Comparison of ENCODE assay signal across 27 cellular contexts in genomic region chr20:18421608-18422007, GRCh38.
"Had no signal": no experiment of that assay in that cellular context is flagged by ENCODE, and none has a peak within 500 bp of the region (broad histone marks: within the 10 kb centered on the region; RNA-seq: fewer than 3 reads in every experiment).

No MANE protein-coding gene starts in this region.

- H3K9me3 Mint-ChIP-seq: effector memory CD8-positive, alpha-beta T cell; immature natural killer cell; naive thymus-derived CD8-positive, alpha-beta T cell; nephron progenitor cell; stimulated activated effector memory CD8-positive, alpha-beta T cell treated with anti-CD3 and anti-CD28 coated beads, Interleukin-12 subunit alpha, Interleukin-12 subunit beta, amount 100 ng/mL, for 72 hours had no signal

- H3K27ac Mint-ChIP-seq: effector memory CD8-positive, alpha-beta T cell; immature natural killer cell; naive thymus-derived CD8-positive, alpha-beta T cell; nephron progenitor cell; stimulated activated effector memory CD8-positive, alpha-beta T cell treated with anti-CD3 and anti-CD28 coated beads, Interleukin-12 subunit alpha, Interleukin-12 subunit beta, amount 100 ng/mL, for 72 hours had no signal

- H3K4me1 Mint-ChIP-seq: immature natural killer cell; naive thymus-derived CD8-positive, alpha-beta T cell; stimulated activated effector memory CD8-positive, alpha-beta T cell treated with anti-CD3 and anti-CD28 coated beads, Interleukin-12 subunit alpha, Interleukin-12 subunit beta, amount 100 ng/mL, for 72 hours had no signal

- H3K36me3 Mint-ChIP-seq: naive thymus-derived CD8-positive, alpha-beta T cell; stimulated activated effector memory CD8-positive, alpha-beta T cell treated with anti-CD3 and anti-CD28 coated beads, Interleukin-12 subunit alpha, Interleukin-12 subunit beta, amount 100 ng/mL, for 72 hours had no signal

- H3K27me3 Mint-ChIP-seq: effector memory CD8-positive, alpha-beta T cell; naive thymus-derived CD8-positive, alpha-beta T cell had no signal

- DNase-seq: effector memory CD8-positive, alpha-beta T cell; erythroblast; esophagus squamous epithelium; foreskin melanocyte; glutamatergic neuron; heart right ventricle; hippocampal formation; immature natural killer cell; islet precursor cell; kidney glomerular epithelial cell; left ventricle myocardium superior; lower lobe of right lung; naive thymus-derived CD8-positive, alpha-beta T cell; nephron progenitor cell; nucleus accumbens; ovary; posterior cingulate gyrus; psoas muscle; right cardiac atrium; sigmoid colon; stimulated activated CD4-positive, alpha-beta T cell treated with anti-CD3 and anti-CD28 coated beads, Interleukin-2, amount 100 ng/mL, for 24 hours; stimulated activated CD4-positive, alpha-beta T cell treated with anti-CD3 and anti-CD28 coated beads, Interleukin-4, amount 100 ng/mL, for 24 hours; stimulated activated naive CD4-positive, alpha-beta T cell treated with Interleukin-2 at 50 U/mL for 16 hours; stomach; thyroid gland; trophoblast cell had no signal

- H3K4me3 Mint-ChIP-seq: effector memory CD8-positive, alpha-beta T cell; immature natural killer cell; naive thymus-derived CD8-positive, alpha-beta T cell; nephron progenitor cell; stimulated activated effector memory CD8-positive, alpha-beta T cell treated with anti-CD3 and anti-CD28 coated beads, Interleukin-12 subunit alpha, Interleukin-12 subunit beta, amount 100 ng/mL, for 72 hours had no signal

- ATAC-seq: effector memory CD8-positive, alpha-beta T cell; heart right ventricle; left ventricle myocardium superior; lower lobe of right lung; naive thymus-derived CD8-positive, alpha-beta T cell; psoas muscle; right cardiac atrium; stimulated activated effector memory CD8-positive, alpha-beta T cell treated with anti-CD3 and anti-CD28 coated beads, Interleukin-12 subunit alpha, Interleukin-12 subunit beta, amount 100 ng/mL, for 72 hours had no signal
